ENCODE assay signal across 15 cellular contexts in the genomic region with DNA sequence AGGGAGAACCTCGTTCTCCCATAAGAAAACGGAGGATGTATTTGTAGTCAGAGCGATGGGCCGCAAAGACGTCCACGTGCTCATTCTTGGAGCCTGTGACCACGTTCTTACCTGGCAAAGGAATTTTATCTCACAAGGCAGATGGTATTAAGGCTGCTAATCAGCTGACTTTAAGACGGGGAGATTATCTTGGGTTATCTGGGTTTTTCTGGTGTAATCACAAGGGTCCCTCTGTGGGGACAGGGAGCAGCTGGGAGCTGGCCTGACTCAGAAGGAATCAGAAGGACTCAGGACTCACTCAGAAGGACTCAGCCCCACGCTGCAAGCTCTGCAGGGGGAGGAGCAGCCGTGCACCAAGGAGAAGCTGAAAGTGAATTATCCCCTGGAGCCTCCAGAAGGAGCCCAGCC. TPM values are rescaled to one million over a fixed set of nuclear protein-coding genes. Genes with fewer than 3 reads are reported as not detected.
"Had no signal": no experiment of that assay in that cellular context is flagged by ENCODE, and none has a peak within 500 bp of the region (broad histone marks: within the 10 kb centered on the region; RNA-seq: fewer than 3 reads in every experiment).

No MANE protein-coding gene starts in this region.

- ATAC-seq: activated CD4-positive, CD25-positive, alpha-beta regulatory T cell treated with anti-CD3 and anti-CD28 coated beads, Interleukin-2, amount 50 U/mL, for 24 hours; left lobe of liver had no signal

- H3K27me3 ChIP-seq: thyroid gland, vagina had no signal

- H3K4me3 ChIP-seq: esophagus muscularis mucosa, thyroid gland, vagina had no signal

- DNase-seq: activated CD4-positive, alpha-beta T cell treated with anti-CD3 and anti-CD28 coated beads, Interleukin-2, amount 50 U/mL, for 48 hours; activated naive CD4-positive, alpha-beta T cell; mesenchymal stem cell; stimulated activated CD4-positive, alpha-beta T cell treated with anti-CD3 and anti-CD28 coated beads, Interleukin-15, amount 100 ng/mL, for 24 hours; thyroid gland had no signal

- H3K9me3 ChIP-seq: esophagus muscularis mucosa, thyroid gland, vagina had no signal

- H3K36me3 ChIP-seq: esophagus muscularis mucosa, thyroid gland, vagina had no signal

- H3K4me1 Mint-ChIP-seq: neural crest cell had no signal

- H3K27ac ChIP-seq: esophagus muscularis mucosa, thyroid gland, vagina had no signal

- H3K9me3 Mint-ChIP-seq: neural crest cell had no signal

- H3K4me3 Mint-ChIP-seq: neural crest cell had no signal

- FAIRE-seq: bronchial epithelial cell had no signal

RNA-seq across cellular contexts. Expression of a gene that starts 19.6 kb away (rescaled TPM):
- total RNA-seq: fibroblast of villous mesenchyme, neural crest cell, osteocyte, skeletal muscle tissue had no signal

RNA-seq across cellular contexts. Expression of a gene that starts 28.2 kb away (rescaled TPM):
- total RNA-seq: T-helper 1 cell treated with Interleukin-12 subunit alpha and Interleukin-12 subunit beta and Interleukin-4 antibody, amounts not matched to agents 30 ng/mL and 1 ng/mL, for 36 hours had no signal
